Comparison of ENCODE assay signal across 16 cellular contexts in the genomic region with DNA sequence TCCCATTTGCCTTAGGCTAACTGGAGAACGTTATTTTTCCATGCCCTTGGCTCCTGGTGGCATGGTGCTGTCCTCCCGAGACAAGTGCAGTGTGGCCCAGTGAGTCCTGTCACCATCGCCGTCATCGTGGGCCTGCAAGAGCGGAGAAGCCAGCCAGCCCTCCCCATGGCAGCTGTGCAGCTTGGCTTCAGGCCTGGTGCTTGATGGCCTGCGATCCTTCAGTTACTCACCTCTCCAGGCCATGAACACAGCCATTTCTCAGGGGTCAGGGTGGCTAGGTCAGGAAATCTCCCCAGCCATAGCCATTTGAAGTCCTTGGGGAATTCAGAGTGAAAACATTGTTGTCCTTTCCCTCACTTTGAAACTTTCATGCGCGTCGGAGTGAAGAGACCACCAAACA.
DNase-seq lines count a peak whose midpoint lies in the region; ATAC-seq and TF ChIP-seq lines count a peak whose summit lies in the region.
"Had no signal": no experiment of that assay in that cellular context is flagged by ENCODE, and none has a peak within 500 bp of the region (broad histone marks: within the 10 kb centered on the region; RNA-seq: fewer than 3 reads in every experiment).

No MANE protein-coding gene starts in this region.

- peaks cover 0 to 13% (median 6%) of the 10 kb centered on the region in 11 experiments; a peak in 11 of 22 replicates for H3K9me3 ChIP-seq in BLaER1 treated with 17β-estradiol and CSF1 and Interleukin-3, amounts not matched to agents 10 nM and 100 nM (replicated peaks in 1 of 11)
- H3K9me3 ChIP-seq in psoas muscle (no peaks in the 10 kb centered on the region), heart right ventricle (peaks cover 0 to 14% (median 0%) of the 10 kb centered on the region in 11 donors)

- POLR2A ChIA-PET in WTC11 (lab: Charles Lee), result no interaction called here

- H3K27me3 Mint-ChIP-seq in WTC11 (ENCODE audit: low read depth), result peaks cover 2% of the 10 kb centered on the region; the same call in 1 of the 2 replicates

- H3K27me3 ChIP-seq in BLaER1 treated with 17β-estradiol and CSF1 and Interleukin-3, amounts not matched to agents 10 nM and 100 nM, result peaks cover 0 to 9% (median 0%) of the 10 kb centered on the region in 11 experiments; a peak in 2 of 22 replicates
- H3K27me3 ChIP-seq in psoas muscle (ENCODE audit: insufficient read depth in 3 of 3, low read length in 2 of 3) (no peaks in the 10 kb centered on the region), heart right ventricle (peaks cover 0 to 7% (median 0%) of the 10 kb centered on the region in 7 donors)

- peaks cover 9 to 68% (median 43%) of the 10 kb centered on the region in 10 experiments for H3K4me1 ChIP-seq in BLaER1 treated with 17β-estradiol and CSF1 and Interleukin-3, amounts not matched to agents 10 nM and 100 nM
- H3K4me1 ChIP-seq in psoas muscle (peaks cover 7% of the 10 kb centered on the region), heart right ventricle (peaks cover 0 to 14% (median 11%) of the 10 kb centered on the region in 9 donors)

- no peaks in the 10 kb centered on the region for H3K36me3 ChIP-seq in BLaER1 treated with 17β-estradiol and CSF1 and Interleukin-3, amounts not matched to agents 10 nM and 100 nM
- H3K36me3 ChIP-seq in psoas muscle (ENCODE audit: insufficient read depth in 1 of 2, low read depth in 1 of 2) (no peaks in the 10 kb centered on the region), heart right ventricle (no peaks in the 10 kb centered on the region)

- peak overlapping the region in 1 of 11 experiments; percentile 64; a peak in 2 of 22 replicates for H3K9ac ChIP-seq in BLaER1 treated with 17β-estradiol and CSF1 and Interleukin-3, amounts not matched to agents 10 nM and 100 nM
- H3K9ac ChIP-seq: GM23248 had no signal

- ATAC-seq in WTC11 (no peak), psoas muscle (peak; percentile 69 to 95 (median 88)), GM18511 (IDR thresholded peaks at IDR 0.05; ENCODE audit: unreplicated experiment) (no peak), heart right ventricle (no peak)

- H3K4me1 Mint-ChIP-seq in WTC11, result peaks cover 60% of the 10 kb centered on the region
- H3K4me1 Mint-ChIP-seq: CD4-positive, alpha-beta memory T cell; IgD-negative memory B cell had no signal

- no peaks in the 10 kb centered on the region for H3K9me3 Mint-ChIP-seq in WTC11

- no peak for DNase-seq in WTC11 (ENCODE audit: low spot score)
- DNase-seq in left kidney (ENCODE audit: low read depth, low spot score), result peak; percentile 15
- DNase-seq in psoas muscle, result peak in 1 of 2 donors; percentile 70
- DNase-seq in NCI-H345 (lab: John Stamatoyannopoulos, UW), result no peak
- no peak for DNase-seq in heart right ventricle
- DNase-seq: ACHN; CD4-positive, alpha-beta memory T cell; DMS153; DMS79 treated with DMSO at 0.1 percent for 48 hours; GM23248; H9; KG1 had no signal

- H3K4me3 Mint-ChIP-seq in WTC11, result no peak overlapping the region
- H3K4me3 Mint-ChIP-seq: CD4-positive, alpha-beta memory T cell; IgD-negative memory B cell had no signal

- WGBS in psoas muscle, 3 donors, result 47 to 72% (median 48%) methylated on average over 10 of the region's 10 CpGs
- 86 to 88% methylated on average over 10 of the region's 10 CpGs for WGBS in heart right ventricle, 2 donors

- no peak overlapping the region for H3K4me3 ChIP-seq in BLaER1 treated with 17β-estradiol and CSF1 and Interleukin-3, amounts not matched to agents 10 nM and 100 nM
- H3K4me3 ChIP-seq in psoas muscle (no peak overlapping the region), heart right ventricle (no peak overlapping the region)
- H3K4me3 ChIP-seq: GM23248 had no signal

- TF ChIP-seq CTCF in WTC11 (IDR thresholded peaks at IDR 0.05) (no peak), psoas muscle (IDR thresholded peaks at IDR 0.05) (no peak), heart right ventricle (IDR thresholded peaks at IDR 0.05) (no peak)

- no peaks in the 10 kb centered on the region for H4K20me1 ChIP-seq in BLaER1 treated with 17β-estradiol and CSF1 and Interleukin-3, amounts not matched to agents 10 nM and 100 nM

- H3K36me3 Mint-ChIP-seq in WTC11, result no peaks in the 10 kb centered on the region
- H3K36me3 Mint-ChIP-seq: CD4-positive, alpha-beta memory T cell; IgD-negative memory B cell had no signal

- H3K27ac ChIP-seq in BLaER1 treated with 17β-estradiol and CSF1 and Interleukin-3, amounts not matched to agents 10 nM and 100 nM, result peak overlapping the region in 4 of 11 experiments; percentile 22 to 69 (median 50); a peak in 8 of 22 replicates
- H3K27ac ChIP-seq in psoas muscle, result no peak overlapping the region
- no peak overlapping the region for H3K27ac ChIP-seq in heart right ventricle
- H3K27ac ChIP-seq: C4-2B, GM23248 had no signal

- H3K27ac Mint-ChIP-seq in WTC11, result peak overlapping the region; percentile 9; the same call in 1 of the 2 replicates
- H3K27ac Mint-ChIP-seq: CD4-positive, alpha-beta memory T cell; IgD-negative memory B cell had no signal

- H3K4me2 ChIP-seq in BLaER1 treated with 17β-estradiol and CSF1 and Interleukin-3, amounts not matched to agents 10 nM and 100 nM, result peak overlapping the region in 8 of 11 experiments; percentile 18 to 89 (median 81); a peak in 15 of 22 replicates

- CTCF ChIA-PET in WTC11 (lab: Charles Lee), result interaction anchor here (0.5 to 0.7 kb wide), 2 partner anchors 190 to 328 kb away, joined by 3 read pairs; no protein-coding TSS in a partner anchor

- intact Hi-C loops in psoas muscle (cut with DNase I) (no loop called here), heart right ventricle (cut with DNase I) (no loop called here)

TF ChIP-seq in WTC11, 78 proteins besides CTCF, POLR2A, EP300 and RAD21:
- TF ChIP-seq, protein P1, sequence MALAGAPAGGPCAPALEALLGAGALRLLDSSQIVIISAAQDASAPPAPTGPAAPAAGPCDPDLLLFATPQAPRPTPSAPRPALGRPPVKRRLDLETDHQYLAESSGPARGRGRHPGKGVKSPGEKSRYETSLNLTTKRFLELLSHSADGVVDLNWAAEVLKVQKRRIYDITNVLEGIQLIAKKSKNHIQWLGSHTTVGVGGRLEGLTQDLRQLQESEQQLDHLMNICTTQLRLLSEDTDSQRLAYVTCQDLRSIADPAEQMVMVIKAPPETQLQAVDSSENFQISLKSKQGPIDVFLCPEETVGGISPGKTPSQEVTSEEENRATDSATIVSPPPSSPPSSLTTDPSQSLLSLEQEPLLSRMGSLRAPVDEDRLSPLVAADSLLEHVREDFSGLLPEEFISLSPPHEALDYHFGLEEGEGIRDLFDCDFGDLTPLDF (CRISPR knock-in tag; IDR thresholded peaks at IDR 0.05), result no peak
- TF ChIP-seq SMAD3 (CRISPR knock-in tag; IDR thresholded peaks at IDR 0.05; ENCODE audit: borderline replicate concordance) (no peak), ZBTB21 (CRISPR knock-in tag; IDR thresholded peaks at IDR 0.05; ENCODE audit: borderline replicate concordance) (no peak)
- TF ChIP-seq, protein P2, sequence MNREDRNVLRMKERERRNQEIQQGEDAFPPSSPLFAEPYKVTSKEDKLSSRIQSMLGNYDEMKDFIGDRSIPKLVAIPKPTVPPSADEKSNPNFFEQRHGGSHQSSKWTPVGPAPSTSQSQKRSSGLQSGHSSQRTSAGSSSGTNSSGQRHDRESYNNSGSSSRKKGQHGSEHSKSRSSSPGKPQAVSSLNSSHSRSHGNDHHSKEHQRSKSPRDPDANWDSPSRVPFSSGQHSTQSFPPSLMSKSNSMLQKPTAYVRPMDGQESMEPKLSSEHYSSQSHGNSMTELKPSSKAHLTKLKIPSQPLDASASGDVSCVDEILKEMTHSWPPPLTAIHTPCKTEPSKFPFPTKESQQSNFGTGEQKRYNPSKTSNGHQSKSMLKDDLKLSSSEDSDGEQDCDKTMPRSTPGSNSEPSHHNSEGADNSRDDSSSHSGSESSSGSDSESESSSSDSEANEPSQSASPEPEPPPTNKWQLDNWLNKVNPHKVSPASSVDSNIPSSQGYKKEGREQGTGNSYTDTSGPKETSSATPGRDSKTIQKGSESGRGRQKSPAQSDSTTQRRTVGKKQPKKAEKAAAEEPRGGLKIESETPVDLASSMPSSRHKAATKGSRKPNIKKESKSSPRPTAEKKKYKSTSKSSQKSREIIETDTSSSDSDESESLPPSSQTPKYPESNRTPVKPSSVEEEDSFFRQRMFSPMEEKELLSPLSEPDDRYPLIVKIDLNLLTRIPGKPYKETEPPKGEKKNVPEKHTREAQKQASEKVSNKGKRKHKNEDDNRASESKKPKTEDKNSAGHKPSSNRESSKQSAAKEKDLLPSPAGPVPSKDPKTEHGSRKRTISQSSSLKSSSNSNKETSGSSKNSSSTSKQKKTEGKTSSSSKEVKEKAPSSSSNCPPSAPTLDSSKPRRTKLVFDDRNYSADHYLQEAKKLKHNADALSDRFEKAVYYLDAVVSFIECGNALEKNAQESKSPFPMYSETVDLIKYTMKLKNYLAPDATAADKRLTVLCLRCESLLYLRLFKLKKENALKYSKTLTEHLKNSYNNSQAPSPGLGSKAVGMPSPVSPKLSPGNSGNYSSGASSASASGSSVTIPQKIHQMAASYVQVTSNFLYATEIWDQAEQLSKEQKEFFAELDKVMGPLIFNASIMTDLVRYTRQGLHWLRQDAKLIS (CRISPR knock-in tag; IDR thresholded peaks at IDR 0.05; ENCODE audit: borderline replicate concordance), result no peak
TF ChIP-seq in WTC11: peak in this region for 0.

Comparison
In these comparisons a context has a peak if more than half of its experiments do, and no peak if none do; other contexts are left out.
1. ATAC-seq: peak in psoas muscle (4 of 4); none in WTC11 (single experiment), GM18511 (single experiment) and heart right ventricle (0 of 8).